11 cellular contexts compared by ENCODE assay signal in genomic region chr9:133935328-133936040, GRCh38. TPM values are rescaled to one million over a fixed set of nuclear protein-coding genes. Genes with fewer than 3 reads are reported as not detected.
DNase-seq lines count a peak whose midpoint lies in the region; ATAC-seq and TF ChIP-seq lines count a peak whose summit lies in the region.
"Had no signal": no experiment of that assay in that cellular context is flagged by ENCODE, and none has a peak within 500 bp of the region (broad histone marks: within the 10 kb centered on the region; RNA-seq: fewer than 3 reads in every experiment).

No MANE protein-coding gene starts in this region.

- H3K4me1 Mint-ChIP-seq in brain (peaks cover 79% of the 10 kb centered on the region), HFFc6 (ENCODE audit: low read depth) (peaks cover 5% of the 10 kb centered on the region; the same call in 1 of the 2 replicates)

- H3K4me2 ChIP-seq in smooth muscle cell = peak overlapping the region; percentile 43

- H3K36me3 Mint-ChIP-seq in brain (peaks cover 27% of the 10 kb centered on the region), HFFc6 (ENCODE audit: low read depth) (peaks cover 23% of the 10 kb centered on the region)

- no peak for ATAC-seq in GM21619 (IDR thresholded peaks at IDR 0.05; ENCODE audit: unreplicated experiment)
- ATAC-seq in HG02870 (IDR thresholded peaks at IDR 0.05; ENCODE audit: unreplicated experiment) = no peak

- H3K4me3 Mint-ChIP-seq in brain (no peak overlapping the region), HFFc6 (no peak overlapping the region)
- H3K4me3 Mint-ChIP-seq: activated naive CD4-positive, alpha-beta T cell treated with anti-CD3 and anti-CD28 coated beads for 36 hours had no signal

- no peaks in the 10 kb centered on the region for H3F3A ChIP-seq in smooth muscle cell (ENCODE audit: low read depth)

- H3K36me3 ChIP-seq in HUES64 (ENCODE audit: insufficient read depth, low read length) (peaks cover 14% of the 10 kb centered on the region), smooth muscle cell (ENCODE audit: low read depth) (no peaks in the 10 kb centered on the region)
- H3K36me3 ChIP-seq: thoracic aorta had no signal

- no peaks in the 10 kb centered on the region for H3K27me3 ChIP-seq in HUES64 (ENCODE audit: insufficient read depth, low read length)
- no peaks in the 10 kb centered on the region for H3K27me3 ChIP-seq in smooth muscle cell (ENCODE audit: low read depth)

- H3K4me1 ChIP-seq in HUES64 (ENCODE audit: insufficient read depth, low read length) = no peaks in the 10 kb centered on the region
- H3K4me1 ChIP-seq in smooth muscle cell (ENCODE audit: low read depth) = peaks cover 5% of the 10 kb centered on the region

- H3K79me2 ChIP-seq in smooth muscle cell (ENCODE audit: low read depth) = peaks cover 56% of the 10 kb centered on the region

- H3K27me3 Mint-ChIP-seq in brain (no peaks in the 10 kb centered on the region), HFFc6 (ENCODE audit: insufficient read depth) (no peaks in the 10 kb centered on the region)

- H3K9me3 Mint-ChIP-seq in brain = peaks cover 0 to 5% (median 0%) of the 10 kb centered on the region in 5 experiments
- H3K9me3 Mint-ChIP-seq in HFFc6 = no peaks in the 10 kb centered on the region
- H3K9me3 Mint-ChIP-seq: activated naive CD4-positive, alpha-beta T cell treated with anti-CD3 and anti-CD28 coated beads for 36 hours had no signal

- H3K9ac ChIP-seq in HUES64 (ENCODE audit: low read depth, low read length) (no peak overlapping the region), smooth muscle cell (ENCODE audit: low read depth) (peak overlapping the region; percentile 43)

- TF ChIP-seq CTCF in brain (conservative IDR thresholded peaks at IDR 0.05) (no peak), smooth muscle cell (IDR thresholded peaks at IDR 0.05; ENCODE audit: borderline replicate concordance, insufficient read depth, poor library complexity, severe bottlenecking) (no peak), HFFc6 (IDR thresholded peaks at IDR 0.05) (no peak)

- peaks cover 93% of the 10 kb centered on the region for H4K20me1 ChIP-seq in smooth muscle cell (ENCODE audit: low read depth)

- no peak overlapping the region for H3K4me3 ChIP-seq in HUES64 (ENCODE audit: low read length)
- H3K4me3 ChIP-seq in smooth muscle cell = no peak overlapping the region
- H3K4me3 ChIP-seq: thoracic aorta had no signal

- no peak overlapping the region for H2AFZ ChIP-seq in smooth muscle cell (ENCODE audit: low read depth)

- peak overlapping the region; percentile 18 to 90 (median 80) for H3K27ac Mint-ChIP-seq in brain
- H3K27ac Mint-ChIP-seq in HFFc6 = no peak overlapping the region
- H3K27ac Mint-ChIP-seq: activated naive CD4-positive, alpha-beta T cell treated with anti-CD3 and anti-CD28 coated beads for 36 hours had no signal

- DNase-seq in kidney tubule cell (ENCODE audit: low spot score) = peak; percentile 80
- DNase-seq in smooth muscle cell (lab: John Stamatoyannopoulos, UW; ENCODE audit: unreplicated experiment) = no peak
- no peak for DNase-seq in HFFc6
- no peak for DNase-seq in activated CD4-positive, alpha-beta T cell treated with anti-CD3 and anti-CD28 coated beads, Interleukin-2, amount 50 U/mL, for 48 hours
- DNase-seq: activated naive CD4-positive, alpha-beta T cell treated with anti-CD3 and anti-CD28 coated beads for 36 hours; glutamatergic neuron had no signal

- H3K9me3 ChIP-seq in HUES64 (ENCODE audit: insufficient read depth, low read depth, low read length) = no peaks in the 10 kb centered on the region
- no peaks in the 10 kb centered on the region for H3K9me3 ChIP-seq in smooth muscle cell (replicated peaks; ENCODE audit: low read depth)
- H3K9me3 ChIP-seq: thoracic aorta had no signal

- H3K27ac ChIP-seq in HUES64 (ENCODE audit: low read depth, low read length) (peak overlapping the region; percentile 18; the same call in 1 of the 2 replicates), smooth muscle cell (ENCODE audit: low read depth) (peak overlapping the region; percentile 83)

- 93% methylated on average over 30 of the region's 30 CpGs for WGBS in HUES64
- 82% methylated on average over 30 of the region's 30 CpGs for WGBS in smooth muscle cell (ENCODE audit: low lambda C conversion rate)

RNA-seq across cellular contexts. Expression of gene VAV2, which starts 56.6 kb away (rescaled TPM):
- 17.8 TPM for polyA plus RNA-seq in HUES64 (2013, experiment 1 of 2)
- 19.9 TPM for polyA plus RNA-seq in HUES64 (2013, experiment 2 of 2)
- polyA plus RNA-seq in brain (ENCODE audit: insufficient read depth, low read depth, low replicate concordance) = 80.6 TPM
- total RNA-seq in smooth muscle cell = 26.2 and 27.4 TPM in 2 replicates
- 35.3 and 59.4 TPM in 2 replicates for polyA plus RNA-seq in smooth muscle cell
- 10 to 100 TPM; 17.6 to 24.5 (median 21.7) TPM for total RNA-seq in HFFc6 (2021; fragmentation: NEBNext Ultra II Directional; extraction: Animal tissue kit (Norgen Biotek cat#: 25700))
